25 cellular contexts compared by ENCODE assay signal in genomic region chr9:3262831-3263544, GRCh38.
DNase-seq lines count a peak whose midpoint lies in the region; ATAC-seq and TF ChIP-seq lines count a peak whose summit lies in the region.
"Had no signal": no experiment of that assay in that cellular context is flagged by ENCODE, and none has a peak within 500 bp of the region (broad histone marks: within the 10 kb centered on the region; RNA-seq: fewer than 3 reads in every experiment).

No MANE protein-coding gene starts in this region.

- H3K27me3 ChIP-seq in thyroid gland = no peaks in the 10 kb centered on the region
- H3K27me3 ChIP-seq in SJCRH30 = no peaks in the 10 kb centered on the region
- H3K27me3 ChIP-seq: BE2C had no signal

- DNase-seq in NCI-H187 (lab: John Stamatoyannopoulos, UW) = peak; percentile 16 to 41
- DNase-seq in NCI-H187 treated with DMSO at 0.1 percent for 48 hours (lab: John Stamatoyannopoulos, UW) = no peak
- DNase-seq in WTC11 (ENCODE audit: low spot score) = peak; percentile 12
- DNase-seq in mesothelial cell of epicardium (ENCODE audit: low spot score in 2 of 2, unreplicated experiment in 2 of 2) = no peak
- peak; percentile 80 to 85 for DNase-seq in thyroid gland
- no peak for DNase-seq in SJCRH30
- no peak for DNase-seq in NCI-H774 (lab: John Stamatoyannopoulos, UW)
- DNase-seq: ACHN; BE2C; Calu3; CD8-positive, alpha-beta memory T cell; DMS79 treated with DMSO at 0.1 percent for 48 hours; GF-D8; GOT3; NCI-H1048; NCI-H1694; NCI-H2081 treated with DMSO at 0.1 percent for 48 hours; NCI-H524 treated with DMSO at 0.1 percent for 48 hours; SHP77 had no signal

- peak in 1 of 2 donors; percentile 12 for TF ChIP-seq POLR2A in thyroid gland (IDR thresholded peaks at IDR 0.05)

- H3K27ac ChIP-seq in thyroid gland = peak overlapping the region in 2 of 3 donors; percentile 54 to 63
- no peak overlapping the region for H3K27ac ChIP-seq in SJCRH30
- H3K27ac ChIP-seq: 22Rv1, RWPE1 had no signal

- H3K4me3 Mint-ChIP-seq in WTC11 = no peak overlapping the region; the same call in 1 of the 2 replicates
- H3K4me3 Mint-ChIP-seq in mesothelial cell of epicardium = no peak overlapping the region
- H3K4me3 Mint-ChIP-seq: CD14-positive monocyte; CD8-positive, alpha-beta memory T cell had no signal

- CTCF ChIA-PET in WTC11 (lab: Charles Lee) = interaction anchor here (1.0 kb wide), 1 partner anchor 179 kb away, joined by 3 read pairs; no protein-coding TSS in a partner anchor

- TF ChIP-seq CTCF in WTC11 (IDR thresholded peaks at IDR 0.05) (no peak), mesothelial cell of epicardium (IDR thresholded peaks at IDR 0.05; ENCODE audit: unreplicated experiment) (no peak), thyroid gland (IDR thresholded peaks at IDR 0.05) (no peak)

- H3K9me3 Mint-ChIP-seq in WTC11 = no peaks in the 10 kb centered on the region; the same call in 1 of the 2 replicates
- no peaks in the 10 kb centered on the region for H3K9me3 Mint-ChIP-seq in mesothelial cell of epicardium
- H3K9me3 Mint-ChIP-seq: CD8-positive, alpha-beta memory T cell had no signal

- H3K36me3 ChIP-seq in thyroid gland (no peaks in the 10 kb centered on the region), SJCRH30 (no peaks in the 10 kb centered on the region)

- POLR2A ChIA-PET in WTC11 (lab: Charles Lee) = no interaction called here

- ATAC-seq in WTC11 (peak; percentile 77), GM18907 (IDR thresholded peaks at IDR 0.05; ENCODE audit: unreplicated experiment) (no peak)
- ATAC-seq: HCT116, Panc1 had no signal

- H3K4me1 ChIP-seq in thyroid gland = peaks cover 2 to 8% of the 10 kb centered on the region in 2 donors
- H3K4me1 ChIP-seq in SJCRH30 = no peaks in the 10 kb centered on the region

- intact Hi-C loops in thyroid gland (cut with DNase I) = no loop called here

- WGBS in thyroid gland, 2 donors = 37 to 52% methylated on average over 10 of the region's 10 CpGs

- H3K27me3 Mint-ChIP-seq in WTC11 (ENCODE audit: low read depth) (no peaks in the 10 kb centered on the region), mesothelial cell of epicardium (ENCODE audit: low read depth) (no peaks in the 10 kb centered on the region)
- H3K27me3 Mint-ChIP-seq: CD8-positive, alpha-beta memory T cell had no signal

- H3K4me1 Mint-ChIP-seq in WTC11 (peaks cover 25% of the 10 kb centered on the region), mesothelial cell of epicardium (peaks cover 2% of the 10 kb centered on the region)
- H3K4me1 Mint-ChIP-seq: CD8-positive, alpha-beta memory T cell had no signal

- peak overlapping the region; percentile 83 for H3K27ac Mint-ChIP-seq in WTC11
- H3K27ac Mint-ChIP-seq in mesothelial cell of epicardium = peak overlapping the region; percentile 52
- H3K27ac Mint-ChIP-seq: CD14-positive monocyte; CD8-positive, alpha-beta memory T cell had no signal

- H3K36me3 Mint-ChIP-seq in WTC11 (peaks cover 2% of the 10 kb centered on the region; the same call in 1 of the 2 replicates), mesothelial cell of epicardium (peaks cover 21% of the 10 kb centered on the region)

- H3K4me3 ChIP-seq in thyroid gland (replicated peaks in 1 of 3) = no peak overlapping the region
- H3K4me3 ChIP-seq in SJCRH30 = no peak overlapping the region

- H3K9me3 ChIP-seq in thyroid gland = no peaks in the 10 kb centered on the region
- H3K9me3 ChIP-seq in SJCRH30 (replicated peaks) = no peaks in the 10 kb centered on the region
- H3K9me3 ChIP-seq: BE2C had no signal

TF ChIP-seq in WTC11, 78 proteins besides CTCF, POLR2A, EP300 and RAD21 (continues in another document):
- TF ChIP-seq RELA (CRISPR knock-in tag; IDR thresholded peaks at IDR 0.05; ENCODE audit: borderline replicate concordance) = no peak
- TF ChIP-seq ZNF138 (CRISPR knock-in tag; conservative IDR thresholded peaks at IDR 0.05) = no peak
- no peak for TF ChIP-seq SMAD3 (CRISPR knock-in tag; IDR thresholded peaks at IDR 0.05; ENCODE audit: borderline replicate concordance)
- TF ChIP-seq OVOL2 (CRISPR knock-in tag; IDR thresholded peaks at IDR 0.05; ENCODE audit: borderline replicate concordance) = no peak
- TF ChIP-seq NR2C2 (CRISPR knock-in tag; IDR thresholded peaks at IDR 0.05) = no peak
- no peak for TF ChIP-seq PRRX2 (CRISPR knock-in tag; IDR thresholded peaks at IDR 0.05)
- no peak for TF ChIP-seq ATF2 (CRISPR knock-in tag; IDR thresholded peaks at IDR 0.05; ENCODE audit: borderline replicate concordance, low read depth)
- no peak for TF ChIP-seq TCF7 (CRISPR knock-in tag; IDR thresholded peaks at IDR 0.05; ENCODE audit: low read depth)
- TF ChIP-seq ZNF396 (CRISPR knock-in tag; IDR thresholded peaks at IDR 0.05; ENCODE audit: borderline replicate concordance) = no peak
- no peak for TF ChIP-seq ZNF532 (CRISPR knock-in tag; IDR thresholded peaks at IDR 0.05; ENCODE audit: borderline replicate concordance)
- TF ChIP-seq FOXP1 (CRISPR knock-in tag; IDR thresholded peaks at IDR 0.05; ENCODE audit: borderline replicate concordance) = no peak
- no peak for TF ChIP-seq ESRRA (CRISPR knock-in tag; IDR thresholded peaks at IDR 0.05; ENCODE audit: borderline replicate concordance)
- no peak for TF ChIP-seq CREB1 (CRISPR knock-in tag; IDR thresholded peaks at IDR 0.05)
- no peak for TF ChIP-seq ATF6 (CRISPR knock-in tag; IDR thresholded peaks at IDR 0.05)
- no peak for TF ChIP-seq ERG (CRISPR knock-in tag; IDR thresholded peaks at IDR 0.05)

Comparison
In these comparisons a context has a peak if more than half of its experiments do, and no peak if none do; other contexts are left out.
1. DNase-seq: peak in NCI-H187 (2 of 2), WTC11 (single experiment) and thyroid gland (2 of 2); none in NCI-H187 treated with DMSO at 0.1 percent for 48 hours (single experiment), mesothelial cell of epicardium (0 of 2), SJCRH30 (0 of 2) and NCI-H774 (single experiment).